In the genomic region with DNA sequence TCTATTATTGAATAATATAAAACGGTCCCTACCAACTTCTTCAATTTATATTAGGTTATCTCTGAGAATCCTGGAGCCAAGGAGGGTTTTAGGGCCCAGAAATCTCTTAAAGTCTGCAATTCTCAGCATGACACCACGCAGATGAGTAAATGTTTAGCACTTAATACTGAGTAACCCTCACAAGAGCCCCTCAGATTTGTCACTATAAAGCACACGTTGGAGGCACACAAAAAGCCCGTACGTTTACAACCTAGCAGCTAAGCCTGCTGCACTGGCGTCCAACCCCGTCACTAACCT, we compare ENCODE assay signal across 7 cellular contexts. TPM values are rescaled to one million over a fixed set of nuclear protein-coding genes. Genes with fewer than 3 reads are reported as not detected.
DNase-seq lines count a peak whose midpoint lies in the region; ATAC-seq and TF ChIP-seq lines count a peak whose summit lies in the region.

No MANE protein-coding gene starts in this region.

- no peaks in the 10 kb centered on the region for H3K27me3 ChIP-seq in WERI-Rb-1 (ENCODE audit: insufficient read depth, low read depth, severe bottlenecking)
- H3K27me3 ChIP-seq in heart left ventricle: no peaks in the 10 kb centered on the region
- H3K27me3 ChIP-seq in skeletal muscle satellite cell (ENCODE audit: control insufficient read depth, insufficient read depth, low read length): no peaks in the 10 kb centered on the region

- ATAC-seq in heart left ventricle (peak in 3 of 4 donors; percentile 1 to 22 (median 11)), GM21381 (IDR thresholded peaks at IDR 0.05; ENCODE audit: unreplicated experiment) (no peak), HG03354 (IDR thresholded peaks at IDR 0.05; ENCODE audit: poor library complexity, severe bottlenecking, unreplicated experiment) (no peak)

- H3K36me3 ChIP-seq in WERI-Rb-1 (peaks cover 12% of the 10 kb centered on the region), heart left ventricle (peaks cover 0 to 9% (median 4%) of the 10 kb centered on the region in 9 donors), skeletal muscle satellite cell (ENCODE audit: insufficient read depth, low read length) (no peaks in the 10 kb centered on the region)

- DNase-seq in HFF-Myc (ENCODE audit: extremely low read depth, low read depth) (no peak), WERI-Rb-1 (no peak), heart left ventricle (no peak), G401 (ENCODE audit: low spot score) (no peak)

- H3K4me1 ChIP-seq in heart left ventricle: peaks cover 2 to 57% (median 38%) of the 10 kb centered on the region in 12 donors
- H3K4me1 ChIP-seq in skeletal muscle satellite cell (ENCODE audit: control insufficient read depth, insufficient read depth, low read length): peaks cover 31% of the 10 kb centered on the region

- H3K27ac ChIP-seq in WERI-Rb-1 (peak overlapping the region; percentile 99), heart left ventricle (peak overlapping the region in 10 of 12 donors; percentile 96 to 100 (median 98))

- in situ Hi-C loops in G401 (cut with HindIII; ENCODE audit: low sequenced_read_pairs): no loop called here

- TF ChIP-seq POLR2A in heart left ventricle (IDR thresholded peaks at IDR 0.05): no peak

- H3K4me2 ChIP-seq in skeletal muscle satellite cell (ENCODE audit: low read length): peak overlapping the region; percentile 99

- peak overlapping the region; percentile 99 for H3K4me3 ChIP-seq in HFF-Myc (replicated peaks; ENCODE audit: low read depth, low read length)
- peak overlapping the region; percentile 62 for H3K4me3 ChIP-seq in WERI-Rb-1 (ENCODE audit: low read depth, low read length)
- H3K4me3 ChIP-seq in heart left ventricle: peak overlapping the region; percentile 74 to 95 (median 85)
- peak overlapping the region; percentile 89 for H3K4me3 ChIP-seq in skeletal muscle satellite cell (ENCODE audit: low read length)

- TF ChIP-seq CTCF in HFF-Myc (IDR thresholded peaks at IDR 0.05; ENCODE audit: low read depth, low read length, missing control alignments): no peak
- TF ChIP-seq CTCF in WERI-Rb-1 (IDR thresholded peaks at IDR 0.05; ENCODE audit: low read depth, low read length): no peak
- TF ChIP-seq CTCF in heart left ventricle (IDR thresholded peaks at IDR 0.05): no peak

- intact Hi-C loops in heart left ventricle (cut with DNase I): loop anchor here in 6 of 10 donors (5.0 to 10.0 kb wide), 3 partner anchors 46 to 119 kb away; a partner anchor contains a TSS

- 1 to 2% (median 2%) methylated on average over 7 of the region's 7 CpGs for WGBS in heart left ventricle, 4 donors

- H3K9me3 ChIP-seq in WERI-Rb-1 (ENCODE audit: severe bottlenecking): no peaks in the 10 kb centered on the region
- no peaks in the 10 kb centered on the region for H3K9me3 ChIP-seq in heart left ventricle
- H3K9me3 ChIP-seq in skeletal muscle satellite cell (replicated peaks; ENCODE audit: low read length): no peaks in the 10 kb centered on the region

- peak overlapping the region; percentile 93 for H3K9ac ChIP-seq in skeletal muscle satellite cell (ENCODE audit: low read depth, low read length)

RNA-seq across cellular contexts. Expression of a gene that starts 1.2 kb away (rescaled TPM):
- total RNA-seq in heart left ventricle: 10 to 100 TPM; 25.7 to 75.6 (median 56.1) TPM
- polyA plus RNA-seq in heart left ventricle: 10 to 100 TPM; 37.8 to 55.4 TPM
- 104 and 109 TPM in 2 replicates for total RNA-seq in skeletal muscle satellite cell (2012; rRNA removed)
- 49.2 and 87.2 TPM in 2 replicates for total RNA-seq in G401 (2014; rRNA removed; shearing (Covaris generic))

RNA-seq across cellular contexts. Expression of a gene that starts 1.2 kb away (rescaled TPM):
- total RNA-seq in heart left ventricle: 10 to 100 TPM; 15.8 to 61.7 (median 44.4) TPM
- 10 to 100 TPM in 1 of 2 donors, 1 to 10 TPM in 1; 7.4 to 26.4 TPM for polyA plus RNA-seq in heart left ventricle
- total RNA-seq in skeletal muscle satellite cell (2012; rRNA removed): 43.9 and 49.4 TPM in 2 replicates
- 72.7 and 80.0 TPM in 2 replicates for total RNA-seq in G401 (2014; rRNA removed; shearing (Covaris generic))

RNA-seq across cellular contexts. Expression of a gene that starts 35.7 kb away (rescaled TPM):
- total RNA-seq in heart left ventricle: 10 to 100 TPM; 38.1 to 67.5 (median 58.3) TPM
- polyA plus RNA-seq in heart left ventricle: 10 to 100 TPM; 27.4 to 59.9 TPM
- total RNA-seq in skeletal muscle satellite cell (2012; rRNA removed): 20.5 and 32.2 TPM in 2 replicates
- total RNA-seq in G401 (2014; rRNA removed; shearing (Covaris generic)): 77.7 and 89.4 TPM in 2 replicates

RNA-seq across cellular contexts. Expression of a gene that starts 35.7 kb away (rescaled TPM):
- total RNA-seq in heart left ventricle: 100 to 1,000 TPM; 120 to 591 (median 174) TPM
- polyA plus RNA-seq in heart left ventricle: 100 to 1,000 TPM; 241 to 534 TPM
- total RNA-seq in skeletal muscle satellite cell (2012; rRNA removed): 171 and 228 TPM in 2 replicates
- total RNA-seq in G401 (2014; rRNA removed; shearing (Covaris generic)): 152 and 320 TPM in 2 replicates

RNA-seq across cellular contexts. Expression of a gene that starts 47.8 kb away (rescaled TPM):
- total RNA-seq in heart left ventricle: 1 to 10 TPM; 1.1 to 6.8 (median 4.5) TPM
- 1 to 10 TPM; 4.3 to 6.9 TPM for polyA plus RNA-seq in heart left ventricle
- total RNA-seq in skeletal muscle satellite cell (2012; rRNA removed): 12.0 and 13.4 TPM in 2 replicates
- 8.0 and 12.7 TPM in 2 replicates for total RNA-seq in G401 (2014; rRNA removed; shearing (Covaris generic))

Comparison
In these comparisons a context has a peak if more than half of its experiments do, and no peak if none do; other contexts are left out.
1. ATAC-seq: peak in heart left ventricle (3 of 4); none in GM21381 (single experiment) and HG03354 (single experiment).
2. Peak in every context shown above with its lines, with median percentiles within 50 percentile points of each other: H3K4me3 ChIP-seq.